In the genomic region with DNA sequence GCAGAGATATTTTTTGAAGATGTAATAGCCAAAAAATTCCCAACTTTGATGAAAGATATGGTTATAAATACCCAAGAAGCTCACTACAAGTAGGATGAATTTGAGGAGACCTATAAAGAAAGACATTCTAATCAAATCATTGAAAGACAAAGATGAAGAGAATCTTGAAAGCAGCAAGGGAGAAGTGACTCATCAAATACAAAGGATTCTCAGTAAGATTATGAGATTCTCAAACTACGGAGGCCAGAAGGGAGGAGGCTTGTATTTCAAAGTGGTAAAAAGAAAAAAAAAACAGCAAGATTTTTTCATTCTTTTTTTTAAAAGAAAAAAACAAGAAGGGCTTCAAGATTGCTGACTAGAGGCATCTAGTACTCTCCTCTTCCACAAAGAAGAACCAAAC, we compare ENCODE assay signal across 19 cellular contexts. TPM values are rescaled to one million over a fixed set of nuclear protein-coding genes. Genes with fewer than 3 reads are reported as not detected.
"Had no signal": no experiment of that assay in that cellular context is flagged by ENCODE, and none has a peak within 500 bp of the region (broad histone marks: within the 10 kb centered on the region; RNA-seq: fewer than 3 reads in every experiment).

No MANE protein-coding gene starts in this region.

- H3K4me1 Mint-ChIP-seq: natural killer cell, T-cell had no signal

- ATAC-seq: activated naive CD8-positive, alpha-beta T cell treated with anti-CD3 and anti-CD28 coated beads, Interleukin-2, amount 50 U/mL, for 24 hours; effector memory CD8-positive, alpha-beta T cell; natural killer cell; T-cell had no signal

- H3K4me3 ChIP-seq: SJSA1, upper lobe of left lung had no signal

- H3K36me3 ChIP-seq: SJSA1, upper lobe of left lung had no signal

- H3K27ac Mint-ChIP-seq: activated CD4-positive, alpha-beta T cell treated with anti-CD3 and anti-CD28 coated beads, Interleukin-2, amount 10 ng/mL, durations not matched to agents 7 days and 5 days; activated naive CD8-positive, alpha-beta T cell treated with anti-CD3 and anti-CD28 coated beads, Interleukin-2, amount 50 U/mL, for 24 hours; effector memory CD8-positive, alpha-beta T cell; natural killer cell; T-cell had no signal

- H3K4me3 Mint-ChIP-seq: activated CD4-positive, alpha-beta T cell treated with anti-CD3 and anti-CD28 coated beads, Interleukin-2, amount 10 ng/mL, durations not matched to agents 7 days and 5 days; activated naive CD8-positive, alpha-beta T cell treated with anti-CD3 and anti-CD28 coated beads, Interleukin-2, amount 50 U/mL, for 24 hours; effector memory CD8-positive, alpha-beta T cell; natural killer cell; T-cell had no signal

- H3K27me3 ChIP-seq: SJSA1, upper lobe of left lung had no signal

- DNase-seq: activated CD4-positive, alpha-beta T cell treated with anti-CD3 and anti-CD28 coated beads, Interleukin-2, amount 10 ng/mL, durations not matched to agents 7 days and 5 days; activated gamma-delta T cell treated with Interleukin-2 at 50 U/mL for 16 hours; activated naive CD8-positive, alpha-beta T cell treated with anti-CD3 and anti-CD28 coated beads, Interleukin-2, amount 50 U/mL, for 24 hours; aorta; dermis blood vessel endothelial cell; effector memory CD8-positive, alpha-beta T cell; head of caudate nucleus; natural killer cell; stimulated activated CD4-positive, alpha-beta T cell treated with anti-CD3 and anti-CD28 coated beads, Interleukin-15, amount 100 ng/mL, for 24 hours; stimulated activated CD4-positive, alpha-beta T cell treated with anti-CD3 and anti-CD28 coated beads, Interleukin-4, amount 100 ng/mL, for 1 hour; stimulated activated naive CD4-positive, alpha-beta T cell treated with Interleukin-2 at 50 U/mL for 16 hours; T-cell; T1000; upper lobe of left lung had no signal

- H3K27ac ChIP-seq: SJSA1, upper lobe of left lung had no signal

- H3K9me3 ChIP-seq: SJSA1 had no signal

- H3K4me1 ChIP-seq: upper lobe of left lung had no signal

RNA-seq across cellular contexts. Expression of gene NIPAL4, which starts 59.3 kb away (rescaled TPM):
- total RNA-seq: cerebellum, dermis blood vessel endothelial cell, frontal cortex, liver, temporal lobe had no signal
- polyA plus RNA-seq: liver had no signal
